In genomic region chr5:123997354-123998215, GRCh38 we compare ENCODE assay signal across 15 cellular contexts.
DNase-seq lines count a peak whose midpoint lies in the region; ATAC-seq and TF ChIP-seq lines count a peak whose summit lies in the region.
"Had no signal": no experiment of that assay in that cellular context is flagged by ENCODE, and none has a peak within 500 bp of the region (broad histone marks: within the 10 kb centered on the region; RNA-seq: fewer than 3 reads in every experiment).

No MANE protein-coding gene starts in this region.

- H3K9me3 ChIP-seq in endodermal cell (ENCODE audit: control insufficient read depth, low read length) (no peaks in the 10 kb centered on the region), neural progenitor cell (ENCODE audit: low read depth) (no peaks in the 10 kb centered on the region), thyroid gland (no peaks in the 10 kb centered on the region)
- H3K9me3 ChIP-seq: neutrophil, tibial artery had no signal

- peaks cover 4% of the 10 kb centered on the region for H3K27me3 Mint-ChIP-seq in endodermal cell (ENCODE audit: insufficient read depth)
- peaks cover 3% of the 10 kb centered on the region for H3K27me3 Mint-ChIP-seq in neural progenitor cell (ENCODE audit: insufficient read depth, low read depth)
- H3K27me3 Mint-ChIP-seq: activated CD4-positive, alpha-beta T cell treated with anti-CD3 and anti-CD28 coated beads for 36 hours had no signal

- DNase-seq in AG20443 (ENCODE audit: low spot score) (peak; percentile 70), NCI-H2227 treated with DMSO at 0.1 percent for 48 hours (lab: John Stamatoyannopoulos, UW) (peak; percentile 7), endodermal cell (no peak), neural progenitor cell (ENCODE audit: low spot score) (no peak), thyroid gland (no peak), Right ventricle myocardium superior (no peak)
- no peak for DNase-seq in activated naive CD4-positive, alpha-beta T cell treated with anti-CD3 and anti-CD28 coated beads, Interleukin-2, amount 50 U/mL, for 16 hours
- DNase-seq: activated CD4-positive, alpha-beta T cell treated with anti-CD3 and anti-CD28 coated beads for 36 hours; activated effector memory CD4-positive, alpha-beta T cell treated with Interleukin-2 at 50 U/mL for 16 hours; CD8-positive, alpha-beta T cell; NCI-H187 treated with DMSO at 0.1 percent for 48 hours had no signal

- no peak for TF ChIP-seq CTCF in endodermal cell (conservative IDR thresholded peaks at IDR 0.05)
- TF ChIP-seq CTCF in neural progenitor cell (IDR thresholded peaks at IDR 0.05), result no peak
- no peak for TF ChIP-seq CTCF in thyroid gland (IDR thresholded peaks at IDR 0.05)

- no peak overlapping the region for H3K4me3 ChIP-seq in endodermal cell (ENCODE audit: low read length)
- H3K4me3 ChIP-seq in neural progenitor cell, result no peak overlapping the region
- H3K4me3 ChIP-seq in thyroid gland (replicated peaks in 1 of 3), result no peak overlapping the region
- H3K4me3 ChIP-seq: tibial artery had no signal

- WGBS in endodermal cell (ENCODE audit: insufficient coverage in 1 of 2, insufficient read length in 1 of 2), 2 experiments, result 43 to 74% methylated on average over 6 to 7 of the region's 7 CpGs
- WGBS in thyroid gland, 2 donors, result 49 to 52% methylated on average over 7 of the region's 7 CpGs

- H3K4me1 ChIP-seq in endodermal cell (ENCODE audit: control insufficient read depth, insufficient read depth, low read length) (peaks cover 21% of the 10 kb centered on the region), neural progenitor cell (peaks cover 20% of the 10 kb centered on the region), thyroid gland (no peaks in the 10 kb centered on the region)
- H3K4me1 ChIP-seq: tibial artery had no signal

- H2AFZ ChIP-seq in neural progenitor cell (replicated peaks), result no peak overlapping the region

- H3K9me3 Mint-ChIP-seq in endodermal cell (no peaks in the 10 kb centered on the region), neural progenitor cell (peaks cover 6% of the 10 kb centered on the region)
- H3K9me3 Mint-ChIP-seq: CD8-positive, alpha-beta T cell had no signal

- H3K4me2 ChIP-seq in neural progenitor cell, result no peak overlapping the region

- no peaks in the 10 kb centered on the region for H3K27me3 ChIP-seq in endodermal cell (ENCODE audit: control insufficient read depth, insufficient read depth, low read length, poor library complexity, severe bottlenecking)
- H3K27me3 ChIP-seq in neural progenitor cell, result no peaks in the 10 kb centered on the region
- no peaks in the 10 kb centered on the region for H3K27me3 ChIP-seq in thyroid gland
- H3K27me3 ChIP-seq: neutrophil, tibial artery had no signal

- peaks cover 61% of the 10 kb centered on the region for H3K4me1 Mint-ChIP-seq in endodermal cell
- H3K4me1 Mint-ChIP-seq in neural progenitor cell, result peaks cover 70% of the 10 kb centered on the region
- H3K4me1 Mint-ChIP-seq: activated CD4-positive, alpha-beta T cell treated with anti-CD3 and anti-CD28 coated beads for 36 hours had no signal

- H3K27ac ChIP-seq in endodermal cell (ENCODE audit: low read depth, low read length) (peak overlapping the region; percentile 89), neural progenitor cell (no peak overlapping the region), thyroid gland (no peak overlapping the region)
- H3K27ac ChIP-seq: neutrophil, tibial artery had no signal

- intact Hi-C loops in thyroid gland (cut with DNase I), result no loop called here
- intact Hi-C loops in Right ventricle myocardium superior (cut with DNase I), result no loop called here

- H3K36me3 Mint-ChIP-seq in endodermal cell (ENCODE audit: low read depth), result no peaks in the 10 kb centered on the region
- no peaks in the 10 kb centered on the region for H3K36me3 Mint-ChIP-seq in neural progenitor cell
- H3K36me3 Mint-ChIP-seq: CD8-positive, alpha-beta T cell had no signal

- H3K4me3 Mint-ChIP-seq in endodermal cell, result no peak overlapping the region
- H3K4me3 Mint-ChIP-seq in neural progenitor cell, result peak overlapping the region; percentile 51
- H3K4me3 Mint-ChIP-seq: activated CD4-positive, alpha-beta T cell treated with anti-CD3 and anti-CD28 coated beads for 36 hours; CD8-positive, alpha-beta T cell had no signal

- no peaks in the 10 kb centered on the region for H3F3A ChIP-seq in neural progenitor cell (ENCODE audit: low read depth)

- no peak overlapping the region for H3K9ac ChIP-seq in endodermal cell (ENCODE audit: extremely low read depth, low read length, poor library complexity, severe bottlenecking)
- H3K9ac ChIP-seq in neural progenitor cell, result no peak overlapping the region

- H3K36me3 ChIP-seq in endodermal cell (ENCODE audit: control insufficient read depth, insufficient read depth, low read length) (no peaks in the 10 kb centered on the region), neural progenitor cell (no peaks in the 10 kb centered on the region), thyroid gland (no peaks in the 10 kb centered on the region)
- H3K36me3 ChIP-seq: neutrophil, tibial artery had no signal

- H3K79me2 ChIP-seq in neural progenitor cell (ENCODE audit: low read depth), result no peaks in the 10 kb centered on the region

- no peaks in the 10 kb centered on the region for H4K20me1 ChIP-seq in neural progenitor cell (ENCODE audit: low read depth)

- no peak for TF ChIP-seq POLR2A in thyroid gland (IDR thresholded peaks at IDR 0.05)

- no peak for ATAC-seq in Right ventricle myocardium superior (ENCODE audit: poor library complexity)
- ATAC-seq in HG03095 (IDR thresholded peaks at IDR 0.05; ENCODE audit: unreplicated experiment), result no peak
- ATAC-seq: activated CD4-positive, alpha-beta T cell treated with anti-CD3 and anti-CD28 coated beads for 36 hours; CD8-positive, alpha-beta T cell; Right ventricle myocardium inferior had no signal

- H3K27ac Mint-ChIP-seq in endodermal cell, result no peak overlapping the region
- peak overlapping the region; percentile 43 for H3K27ac Mint-ChIP-seq in neural progenitor cell
- H3K27ac Mint-ChIP-seq: activated CD4-positive, alpha-beta T cell treated with anti-CD3 and anti-CD28 coated beads for 36 hours; CD8-positive, alpha-beta T cell had no signal

Comparison
In these comparisons a context has a peak if more than half of its experiments do, and no peak if none do; other contexts are left out.
1. DNase-seq: peak in AG20443 (single experiment) and NCI-H2227 treated with DMSO at 0.1 percent for 48 hours (single experiment); none in endodermal cell (single experiment), neural progenitor cell (single experiment), thyroid gland (0 of 2), activated naive CD4-positive, alpha-beta T cell treated with anti-CD3 and anti-CD28 coated beads, Interleukin-2, amount 50 U/mL, for 16 hours (single experiment) and Right ventricle myocardium superior (single experiment).